Comparison of ENCODE assay signal across 1 cellular context in genomic region chr6:44074383-44075136, GRCh38.
TF ChIP-seq lines count a peak whose summit lies in the region.

No MANE protein-coding gene starts in this region.

TF ChIP-seq in HepG2, 621 proteins besides CTCF, POLR2A, EP300 and RAD21 (continued from another document and continues in another):
- TF ChIP-seq ZNF318 (CRISPR knock-in tag; IDR thresholded peaks at IDR 0.05) = no peak
- TF ChIP-seq RXRB (CRISPR knock-in tag; IDR thresholded peaks at IDR 0.05; ENCODE audit: borderline replicate concordance) = peak; percentile 82
- peak; percentile 63 for TF ChIP-seq ZNF768 (CRISPR knock-in tag; IDR thresholded peaks at IDR 0.05)
- 0 out of 2 replicates have a peak, but pooled peaks have one; percentile 88 for TF ChIP-seq ZNF766 (CRISPR knock-in tag; IDR thresholded peaks at IDR 0.05; ENCODE audit: borderline replicate concordance)
- TF ChIP-seq ZNF556 (CRISPR knock-in tag; IDR thresholded peaks at IDR 0.05; ENCODE audit: borderline replicate concordance) = 0 out of 2 replicates have a peak, but pooled peaks have one; percentile 44
- no peak for TF ChIP-seq ZBTB49 (CRISPR knock-in tag; IDR thresholded peaks at IDR 0.05; ENCODE audit: borderline replicate concordance)
- TF ChIP-seq ZKSCAN5 (CRISPR knock-in tag; IDR thresholded peaks at IDR 0.05) = no peak
- no peak for TF ChIP-seq PRPF4 (IDR thresholded peaks at IDR 0.05; ENCODE audit: low read depth, low read length, poor library complexity, severe bottlenecking)
- no peak for TF ChIP-seq REXO4 (CRISPR knock-in tag; IDR thresholded peaks at IDR 0.05; ENCODE audit: borderline replicate concordance)
- TF ChIP-seq ZNF326 (CRISPR knock-in tag; IDR thresholded peaks at IDR 0.05; ENCODE audit: borderline replicate concordance) = no peak
- no peak for TF ChIP-seq REPIN1 (CRISPR knock-in tag; IDR thresholded peaks at IDR 0.05; ENCODE audit: borderline replicate concordance, low read depth)
- peak; percentile 79; the same call in 1 of the 2 replicates for TF ChIP-seq ATF5 (CRISPR knock-in tag; IDR thresholded peaks at IDR 0.05; ENCODE audit: low read depth)
- no peak for TF ChIP-seq ZNF609 (CRISPR knock-in tag; IDR thresholded peaks at IDR 0.05; ENCODE audit: borderline replicate concordance)
- TF ChIP-seq ZKSCAN8 (CRISPR knock-in tag; IDR thresholded peaks at IDR 0.05; ENCODE audit: borderline replicate concordance) = peak; percentile 86
- TF ChIP-seq UBTF (CRISPR knock-in tag; IDR thresholded peaks at IDR 0.05) = 0 out of 2 replicates have a peak, but pooled peaks have one; percentile 5
- no peak for TF ChIP-seq ZNF709 (CRISPR knock-in tag; IDR thresholded peaks at IDR 0.05)
- TF ChIP-seq TBP (CRISPR knock-in tag; IDR thresholded peaks at IDR 0.05) = peak; percentile 87; the same call in 1 of the 2 replicates
- TF ChIP-seq ZBTB26 (CRISPR knock-in tag; IDR thresholded peaks at IDR 0.05; ENCODE audit: borderline replicate concordance) = no peak
- TF ChIP-seq ZNF678 (CRISPR knock-in tag; IDR thresholded peaks at IDR 0.05) = 0 out of 2 replicates have a peak, but pooled peaks have one; percentile 15
- peak; percentile 84; the same call in 1 of the 2 replicates for TF ChIP-seq PRDM4 (CRISPR knock-in tag; IDR thresholded peaks at IDR 0.05; ENCODE audit: borderline replicate concordance)
- peak; percentile 28; the same call in 1 of the 2 replicates for TF ChIP-seq KMT2A (CRISPR knock-in tag; IDR thresholded peaks at IDR 0.05)
- TF ChIP-seq DZIP1 (CRISPR knock-in tag; IDR thresholded peaks at IDR 0.05) = 0 out of 2 replicates have a peak, but pooled peaks have one; percentile 8
- peak; percentile 47 for TF ChIP-seq CEBPG (CRISPR knock-in tag; IDR thresholded peaks at IDR 0.05)
